ENCODE assay signal across 20 cellular contexts in genomic region chr3:195394700-195395099, GRCh38. TPM values are rescaled to one million over a fixed set of nuclear protein-coding genes. Genes with fewer than 3 reads are reported as not detected.
DNase-seq lines count a peak whose midpoint lies in the region; ATAC-seq and FAIRE-seq lines count a peak whose summit lies in the region.
"Had no signal": no experiment of that assay in that cellular context is flagged by ENCODE, and none has a peak within 500 bp of the region (broad histone marks: within the 10 kb centered on the region; RNA-seq: fewer than 3 reads in every experiment).

No MANE protein-coding gene starts in this region.

- no peak overlapping the region for H2BK120ac ChIP-seq in trophoblast cell (ENCODE audit: insufficient read depth, low read length, poor library complexity)

- no peak overlapping the region for H3K14ac ChIP-seq in trophoblast cell (ENCODE audit: low read length)

- no peak overlapping the region for H4K91ac ChIP-seq in trophoblast cell (ENCODE audit: low read depth, low read length)

- peak; percentile 14 for FAIRE-seq in GM19239 (lab: Jason Lieb, UNC)

- WGBS in trophoblast cell (ENCODE audit: extremely low coverage, insufficient coverage, insufficient read length): no CpG with 5 or more reads among the region's 3 CpGs

- ATAC-seq in HG03159 (IDR thresholded peaks at IDR 0.05; ENCODE audit: unreplicated experiment) (peak; percentile 8), HG03039 (IDR thresholded peaks at IDR 0.05; ENCODE audit: unreplicated experiment) (no peak)
- ATAC-seq: activated naive CD8-positive, alpha-beta T cell treated with anti-CD3 and anti-CD28 coated beads, Interleukin-2, amount 50 U/mL, for 24 hours; naive thymus-derived CD4-positive, alpha-beta T cell; Right ventricle myocardium inferior had no signal

- H3K27me3 ChIP-seq in adipocyte (replicated peaks; ENCODE audit: control insufficient read depth, insufficient read depth, low read length) (no peaks in the 10 kb centered on the region), trophoblast cell (ENCODE audit: insufficient read depth, low read length) (no peaks in the 10 kb centered on the region)
- H3K27me3 ChIP-seq: BLaER1, tibial artery had no signal

- H2AFZ ChIP-seq in trophoblast cell (ENCODE audit: insufficient read depth, low read length, poor library complexity): no peak overlapping the region

- no peaks in the 10 kb centered on the region for H3K79me1 ChIP-seq in trophoblast cell (ENCODE audit: low read length)

- H3K4me3 ChIP-seq in adipocyte (ENCODE audit: low read length) (no peak overlapping the region), trophoblast cell (ENCODE audit: low read depth, low read length) (no peak overlapping the region)
- H3K4me3 ChIP-seq: BLaER1, HAP-1, left ventricle myocardium inferior, tibial artery had no signal

- no peak overlapping the region for H2AK5ac ChIP-seq in trophoblast cell (ENCODE audit: low read length)

- no peak overlapping the region for H4K12ac ChIP-seq in trophoblast cell (ENCODE audit: low read depth, low read length)

- H3K4ac ChIP-seq in trophoblast cell (ENCODE audit: low read depth, low read length): peak overlapping the region; percentile 75

- H3K9me3 ChIP-seq in adipocyte (ENCODE audit: control insufficient read depth, low read length) (no peaks in the 10 kb centered on the region), trophoblast cell (ENCODE audit: insufficient read depth, low read depth, low read length) (no peaks in the 10 kb centered on the region)
- H3K9me3 ChIP-seq: HAP-1, left ventricle myocardium inferior, tibial artery had no signal

- H3K79me2 ChIP-seq in trophoblast cell (ENCODE audit: control insufficient read depth, insufficient read depth, low read length, poor library complexity): peaks cover 3% of the 10 kb centered on the region

- H4K8ac ChIP-seq in trophoblast cell (ENCODE audit: low read depth, low read length): peak overlapping the region; percentile 65

- peaks cover 34% of the 10 kb centered on the region for H3K4me1 ChIP-seq in adipocyte (ENCODE audit: control insufficient read depth, insufficient read depth, low read length)
- peaks cover 0 to 2% of the 10 kb centered on the region in 2 experiments for H3K4me1 ChIP-seq in trophoblast cell (ENCODE audit: control insufficient read depth in 1 of 2, insufficient read depth in 2 of 2, low read length in 2 of 2)
- H3K4me1 ChIP-seq: BLaER1 had no signal

- peak overlapping the region; percentile 12 for H3K9ac ChIP-seq in adipocyte (ENCODE audit: low read length)
- H3K9ac ChIP-seq in trophoblast cell (ENCODE audit: low read length): no peak overlapping the region
- H3K9ac ChIP-seq: BLaER1 had no signal

- DNase-seq in GM19239 (ENCODE audit: insufficient read length, low spot score) (no peak), adipocyte (ENCODE audit: low read depth) (peak; percentile 15), trophoblast cell (no peak), OCI-M2 (lab: John Stamatoyannopoulos, UW; ENCODE audit: unreplicated experiment) (no peak)
- DNase-seq in activated CD4-positive, alpha-beta T cell treated with anti-CD3 and anti-CD28 coated beads for 1 hour: no peak
- DNase-seq: activated naive CD8-positive, alpha-beta T cell treated with anti-CD3 and anti-CD28 coated beads, Interleukin-2, amount 50 U/mL, for 24 hours; activated T-cell treated with anti-CD3 and anti-CD28 coated beads, Interleukin-2, amount 50 U/mL, for 24 hours; DMS79 treated with DMSO at 0.1 percent for 48 hours; left ventricle myocardium inferior; naive thymus-derived CD4-positive, alpha-beta T cell; NCI-H187 treated with DMSO at 0.1 percent for 48 hours; NCI-H748 treated with DMSO at 0.1 percent for 48 hours; stimulated activated CD4-positive, alpha-beta T cell treated with anti-CD3 and anti-CD28 coated beads, Interleukin-1b, Interleukin-23, amount 100 ng/mL, for 48 hours; tibial artery had no signal

- H2BK12ac ChIP-seq in trophoblast cell (ENCODE audit: low read length): no peak overlapping the region

- no peak overlapping the region for H3K4me2 ChIP-seq in trophoblast cell (ENCODE audit: low read length)
- H3K4me2 ChIP-seq: BLaER1 had no signal

- H2BK5ac ChIP-seq in trophoblast cell (ENCODE audit: low read depth, low read length, poor library complexity): no peak overlapping the region

- H3K36me3 ChIP-seq in adipocyte (ENCODE audit: control insufficient read depth, insufficient read depth, low read length, severe bottlenecking) (peaks cover 7% of the 10 kb centered on the region), trophoblast cell (ENCODE audit: control insufficient read depth in 1 of 2, insufficient read depth in 2 of 2, low read length in 2 of 2) (peaks cover 0 to 3% of the 10 kb centered on the region in 2 experiments)
- H3K36me3 ChIP-seq: HAP-1 had no signal

- no peak overlapping the region for H3K27ac ChIP-seq in trophoblast cell (ENCODE audit: low read depth, low read length)
- H3K27ac ChIP-seq: BLaER1, epithelial cell of prostate, left ventricle myocardium inferior, tibial artery had no signal

- no peak overlapping the region for H3K18ac ChIP-seq in trophoblast cell (ENCODE audit: low read length)

- H3K23ac ChIP-seq in trophoblast cell (ENCODE audit: low read length): no peak overlapping the region

RNA-seq across cellular contexts. Expression of gene ACAP2, which starts 48.1 kb away (rescaled TPM):
- 17.3 and 18.4 TPM in 2 replicates for polyA plus RNA-seq in trophoblast cell (2013)
